In the genomic region with DNA sequence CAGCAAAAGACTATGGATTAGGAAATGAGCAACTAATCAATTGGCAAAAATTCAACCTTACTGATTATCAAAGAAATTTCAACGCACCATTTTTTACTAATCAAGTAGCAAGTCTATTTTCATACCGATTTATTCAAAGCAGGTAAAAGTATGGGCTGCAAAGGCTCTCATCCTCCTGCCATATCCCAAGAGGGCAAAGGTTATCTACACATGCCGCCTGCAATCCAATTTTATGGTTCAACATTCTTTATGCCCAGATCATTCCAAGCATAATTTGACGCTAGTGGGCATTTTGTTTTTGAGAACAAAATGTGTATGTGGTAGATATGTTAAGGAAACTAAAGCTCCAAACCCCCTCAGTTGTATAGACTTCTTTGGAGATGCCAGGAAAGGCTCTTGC, we compare ENCODE assay signal across 25 cellular contexts.
"Had no signal": no experiment of that assay in that cellular context is flagged by ENCODE, and none has a peak within 500 bp of the region (broad histone marks: within the 10 kb centered on the region; RNA-seq: fewer than 3 reads in every experiment).

No MANE protein-coding gene starts in this region.

- H3K4me3 Mint-ChIP-seq: memory B cell; mesothelial cell of epicardium; naive thymus-derived CD8-positive, alpha-beta T cell; nephron progenitor cell; stimulated activated naive CD8-positive, alpha-beta T cell treated with anti-CD3 and anti-CD28 coated beads, Interleukin-15, amount 100 ng/mL, for 72 hours had no signal

- H3K27ac Mint-ChIP-seq: memory B cell; mesothelial cell of epicardium; naive thymus-derived CD8-positive, alpha-beta T cell; nephron progenitor cell; stimulated activated naive CD8-positive, alpha-beta T cell treated with anti-CD3 and anti-CD28 coated beads, Interleukin-15, amount 100 ng/mL, for 72 hours had no signal

- H3K36me3 ChIP-seq: esophagus muscularis mucosa, gastroesophageal sphincter, heart left ventricle, ovary, sigmoid colon, spleen, suprapubic skin, vagina had no signal

- H3K4me1 ChIP-seq: foreskin keratinocyte had no signal

- H3K36me3 Mint-ChIP-seq: memory B cell; mesothelial cell of epicardium; naive thymus-derived CD8-positive, alpha-beta T cell had no signal

- H3K9me3 Mint-ChIP-seq: mesothelial cell of epicardium; naive thymus-derived CD8-positive, alpha-beta T cell; stimulated activated naive CD8-positive, alpha-beta T cell treated with anti-CD3 and anti-CD28 coated beads, Interleukin-15, amount 100 ng/mL, for 72 hours had no signal

- ATAC-seq: foreskin keratinocyte; gastroesophageal sphincter; heart left ventricle; naive thymus-derived CD8-positive, alpha-beta T cell; psoas muscle; right cardiac atrium; stimulated activated naive CD8-positive, alpha-beta T cell treated with anti-CD3 and anti-CD28 coated beads, Interleukin-15, amount 100 ng/mL, for 72 hours had no signal

- H3K4me1 Mint-ChIP-seq: stimulated activated naive CD8-positive, alpha-beta T cell treated with anti-CD3 and anti-CD28 coated beads, Interleukin-15, amount 100 ng/mL, for 72 hours had no signal

- DNase-seq: dermis blood vessel endothelial cell; effector memory CD4-positive, alpha-beta T cell; foreskin keratinocyte; heart left ventricle; hippocampal formation; left cardiac atrium; left ventricle myocardium superior; naive thymus-derived CD8-positive, alpha-beta T cell; nephron progenitor cell; nucleus accumbens; ovary; posterior cingulate gyrus; psoas muscle; right cardiac atrium; sigmoid colon; spleen; stimulated activated naive CD4-positive, alpha-beta T cell; stimulated activated naive CD8-positive, alpha-beta T cell treated with anti-CD3 and anti-CD28 coated beads, Interleukin-15, amount 100 ng/mL, for 72 hours had no signal

- H3K9me3 ChIP-seq: esophagus muscularis mucosa, gastroesophageal sphincter, heart left ventricle, ovary, psoas muscle, sigmoid colon, spleen, suprapubic skin, vagina had no signal

- H3K27me3 ChIP-seq: ovary, sigmoid colon, suprapubic skin, vagina had no signal

- H3K4me3 ChIP-seq: esophagus muscularis mucosa, gastroesophageal sphincter, heart left ventricle, lung, ovary, psoas muscle, sigmoid colon, spleen, suprapubic skin, vagina had no signal

- H3K27ac ChIP-seq: esophagus muscularis mucosa, foreskin keratinocyte, gastroesophageal sphincter, ovary, psoas muscle, sigmoid colon, suprapubic skin, vagina had no signal
